In the genomic region with DNA sequence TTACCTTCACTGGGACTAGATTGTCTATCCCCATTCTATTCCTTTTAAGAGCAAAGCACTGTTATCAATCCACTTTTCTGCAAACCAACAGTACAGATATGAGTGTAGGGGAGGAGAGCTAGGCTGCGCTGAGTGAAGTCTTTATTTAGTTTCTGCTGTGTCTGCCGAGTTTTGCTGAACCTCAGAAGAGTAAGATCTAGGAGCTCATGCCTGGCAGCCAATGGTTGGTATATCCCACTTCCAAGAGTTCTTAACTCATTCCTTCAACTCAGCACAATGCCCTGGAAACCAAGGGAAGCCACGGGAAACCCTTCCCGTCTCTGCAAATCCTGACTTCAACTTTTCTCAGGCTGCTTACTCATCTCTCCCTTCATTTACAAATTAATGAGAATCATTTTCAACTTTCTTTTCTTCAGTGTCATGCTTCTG, we compare ENCODE assay signal across 1 cellular context.
TF ChIP-seq lines count a peak whose summit lies in the region.

No MANE protein-coding gene starts in this region.

TF ChIP-seq in K562, 482 proteins besides CTCF, POLR2A, EP300 and RAD21 (continued from another document and continues in another):
- TF ChIP-seq FOSL1 (tag; conservative IDR thresholded peaks at IDR 0.05) (0 out of 2 replicates have a peak, but pooled peaks have one; percentile 31), CCAR2 (IDR thresholded peaks at IDR 0.05; ENCODE audit: low read depth, low read length) (no peak), DPF2 (IDR thresholded peaks at IDR 0.05) (0 out of 2 replicates have a peak, but pooled peaks have one; percentile 32), ZFX (CRISPR knock-in tag; IDR thresholded peaks at IDR 0.05) (no peak), MBD2 (IDR thresholded peaks at IDR 0.05; ENCODE audit: borderline replicate concordance, low read depth) (no peak), PTTG1 (tag; IDR thresholded peaks at IDR 0.05; ENCODE audit: low read depth) (no peak), HDAC2 (IDR thresholded peaks at IDR 0.05) (peak; percentile 33; the same call in 1 of the 2 replicates), C11orf30 (IDR thresholded peaks at IDR 0.05; ENCODE audit: low read depth) (peak; percentile 58), MEF2D (tag; conservative IDR thresholded peaks at IDR 0.05; ENCODE audit: low read depth) (no peak), ZC3H4 (CRISPR knock-in tag; IDR thresholded peaks at IDR 0.05; ENCODE audit: borderline replicate concordance) (no peak), JUND (IDR thresholded peaks at IDR 0.05; ENCODE audit: borderline replicate concordance, low read depth, low read length) (no peak), JUND (tag; IDR thresholded peaks at IDR 0.05; ENCODE audit: borderline replicate concordance, low read depth, low read length) (peak; percentile 37; the same call in 1 of the 3 replicates), LCOR (CRISPR knock-in tag; IDR thresholded peaks at IDR 0.05) (no peak), SIN3B (IDR thresholded peaks at IDR 0.05; ENCODE audit: low read depth) (no peak), SRSF9 (IDR thresholded peaks at IDR 0.05; ENCODE audit: borderline replicate concordance, low read depth, low read length) (no peak), NR2C1 (IDR thresholded peaks at IDR 0.05) (no peak), NR2C1 (tag; IDR thresholded peaks at IDR 0.05) (no peak), HSF4 (CRISPR knock-in tag; IDR thresholded peaks at IDR 0.05; ENCODE audit: borderline replicate concordance) (no peak), SAFB (IDR thresholded peaks at IDR 0.05; ENCODE audit: borderline replicate concordance, low read depth, low read length) (no peak), CBFB (CRISPR knock-in tag; IDR thresholded peaks at IDR 0.05) (no peak), ARID1B (IDR thresholded peaks at IDR 0.05) (peak; percentile 62), DMBX1 (CRISPR knock-in tag; IDR thresholded peaks at IDR 0.05; ENCODE audit: borderline replicate concordance) (peak; percentile 79; the same call in 1 of the 2 replicates)
- TF ChIP-seq, protein P1, sequence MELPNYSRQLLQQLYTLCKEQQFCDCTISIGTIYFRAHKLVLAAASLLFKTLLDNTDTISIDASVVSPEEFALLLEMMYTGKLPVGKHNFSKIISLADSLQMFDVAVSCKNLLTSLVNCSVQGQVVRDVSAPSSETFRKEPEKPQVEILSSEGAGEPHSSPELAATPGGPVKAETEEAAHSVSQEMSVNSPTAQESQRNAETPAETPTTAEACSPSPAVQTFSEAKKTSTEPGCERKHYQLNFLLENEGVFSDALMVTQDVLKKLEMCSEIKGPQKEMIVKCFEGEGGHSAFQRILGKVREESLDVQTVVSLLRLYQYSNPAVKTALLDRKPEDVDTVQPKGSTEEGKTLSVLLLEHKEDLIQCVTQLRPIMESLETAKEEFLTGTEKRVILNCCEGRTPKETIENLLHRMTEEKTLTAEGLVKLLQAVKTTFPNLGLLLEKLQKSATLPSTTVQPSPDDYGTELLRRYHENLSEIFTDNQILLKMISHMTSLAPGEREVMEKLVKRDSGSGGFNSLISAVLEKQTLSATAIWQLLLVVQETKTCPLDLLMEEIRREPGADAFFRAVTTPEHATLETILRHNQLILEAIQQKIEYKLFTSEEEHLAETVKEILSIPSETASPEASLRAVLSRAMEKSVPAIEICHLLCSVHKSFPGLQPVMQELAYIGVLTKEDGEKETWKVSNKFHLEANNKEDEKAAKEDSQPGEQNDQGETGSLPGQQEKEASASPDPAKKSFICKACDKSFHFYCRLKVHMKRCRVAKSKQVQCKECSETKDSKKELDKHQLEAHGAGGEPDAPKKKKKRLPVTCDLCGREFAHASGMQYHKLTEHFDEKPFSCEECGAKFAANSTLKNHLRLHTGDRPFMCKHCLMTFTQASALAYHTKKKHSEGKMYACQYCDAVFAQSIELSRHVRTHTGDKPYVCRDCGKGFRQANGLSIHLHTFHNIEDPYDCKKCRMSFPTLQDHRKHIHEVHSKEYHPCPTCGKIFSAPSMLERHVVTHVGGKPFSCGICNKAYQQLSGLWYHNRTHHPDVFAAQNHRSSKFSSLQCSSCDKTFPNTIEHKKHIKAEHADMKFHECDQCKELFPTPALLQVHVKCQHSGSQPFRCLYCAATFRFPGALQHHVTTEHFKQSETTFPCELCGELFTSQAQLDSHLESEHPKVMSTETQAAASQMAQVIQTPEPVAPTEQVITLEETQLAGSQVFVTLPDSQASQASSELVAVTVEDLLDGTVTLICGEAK (IDR thresholded peaks at IDR 0.05): peak; percentile 9; the same call in 1 of the 2 replicates
- TF ChIP-seq, protein P1 (CRISPR knock-in tag; IDR thresholded peaks at IDR 0.05): no peak
- TF ChIP-seq, protein P2, sequence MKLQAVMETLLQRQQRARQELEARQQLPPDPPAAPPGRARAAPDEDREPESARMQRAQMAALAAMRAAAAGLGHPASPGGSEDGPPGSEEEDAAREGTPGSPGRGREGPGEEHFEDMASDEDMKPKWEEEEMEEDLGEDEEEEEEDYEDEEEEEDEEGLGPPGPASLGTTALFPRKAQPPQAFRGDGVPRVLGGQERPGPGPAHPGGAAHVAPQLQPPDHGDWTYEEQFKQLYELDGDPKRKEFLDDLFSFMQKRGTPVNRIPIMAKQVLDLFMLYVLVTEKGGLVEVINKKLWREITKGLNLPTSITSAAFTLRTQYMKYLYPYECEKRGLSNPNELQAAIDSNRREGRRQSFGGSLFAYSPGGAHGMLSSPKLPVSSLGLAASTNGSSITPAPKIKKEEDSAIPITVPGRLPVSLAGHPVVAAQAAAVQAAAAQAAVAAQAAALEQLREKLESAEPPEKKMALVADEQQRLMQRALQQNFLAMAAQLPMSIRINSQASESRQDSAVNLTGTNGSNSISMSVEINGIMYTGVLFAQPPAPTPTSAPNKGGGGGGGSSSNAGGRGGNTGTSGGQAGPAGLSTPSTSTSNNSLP (IDR thresholded peaks at IDR 0.05; ENCODE audit: borderline replicate concordance, low read depth, low read length): no peak
- TF ChIP-seq, protein P3, sequence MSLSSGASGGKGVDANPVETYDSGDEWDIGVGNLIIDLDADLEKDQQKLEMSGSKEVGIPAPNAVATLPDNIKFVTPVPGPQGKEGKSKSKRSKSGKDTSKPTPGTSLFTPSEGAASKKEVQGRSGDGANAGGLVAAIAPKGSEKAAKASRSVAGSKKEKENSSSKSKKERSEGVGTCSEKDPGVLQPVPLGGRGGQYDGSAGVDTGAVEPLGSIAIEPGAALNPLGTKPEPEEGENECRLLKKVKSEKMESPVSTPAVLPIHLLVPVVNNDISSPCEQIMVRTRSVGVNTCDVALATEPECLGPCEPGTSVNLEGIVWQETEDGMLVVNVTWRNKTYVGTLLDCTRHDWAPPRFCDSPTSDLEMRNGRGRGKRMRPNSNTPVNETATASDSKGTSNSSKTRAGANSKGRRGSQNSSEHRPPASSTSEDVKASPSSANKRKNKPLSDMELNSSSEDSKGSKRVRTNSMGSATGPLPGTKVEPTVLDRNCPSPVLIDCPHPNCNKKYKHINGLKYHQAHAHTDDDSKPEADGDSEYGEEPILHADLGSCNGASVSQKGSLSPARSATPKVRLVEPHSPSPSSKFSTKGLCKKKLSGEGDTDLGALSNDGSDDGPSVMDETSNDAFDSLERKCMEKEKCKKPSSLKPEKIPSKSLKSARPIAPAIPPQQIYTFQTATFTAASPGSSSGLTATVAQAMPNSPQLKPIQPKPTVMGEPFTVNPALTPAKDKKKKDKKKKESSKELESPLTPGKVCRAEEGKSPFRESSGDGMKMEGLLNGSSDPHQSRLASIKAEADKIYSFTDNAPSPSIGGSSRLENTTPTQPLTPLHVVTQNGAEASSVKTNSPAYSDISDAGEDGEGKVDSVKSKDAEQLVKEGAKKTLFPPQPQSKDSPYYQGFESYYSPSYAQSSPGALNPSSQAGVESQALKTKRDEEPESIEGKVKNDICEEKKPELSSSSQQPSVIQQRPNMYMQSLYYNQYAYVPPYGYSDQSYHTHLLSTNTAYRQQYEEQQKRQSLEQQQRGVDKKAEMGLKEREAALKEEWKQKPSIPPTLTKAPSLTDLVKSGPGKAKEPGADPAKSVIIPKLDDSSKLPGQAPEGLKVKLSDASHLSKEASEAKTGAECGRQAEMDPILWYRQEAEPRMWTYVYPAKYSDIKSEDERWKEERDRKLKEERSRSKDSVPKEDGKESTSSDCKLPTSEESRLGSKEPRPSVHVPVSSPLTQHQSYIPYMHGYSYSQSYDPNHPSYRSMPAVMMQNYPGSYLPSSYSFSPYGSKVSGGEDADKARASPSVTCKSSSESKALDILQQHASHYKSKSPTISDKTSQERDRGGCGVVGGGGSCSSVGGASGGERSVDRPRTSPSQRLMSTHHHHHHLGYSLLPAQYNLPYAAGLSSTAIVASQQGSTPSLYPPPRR (CRISPR knock-in tag; IDR thresholded peaks at IDR 0.05; ENCODE audit: borderline replicate concordance): no peak
- TF ChIP-seq, protein P4, sequence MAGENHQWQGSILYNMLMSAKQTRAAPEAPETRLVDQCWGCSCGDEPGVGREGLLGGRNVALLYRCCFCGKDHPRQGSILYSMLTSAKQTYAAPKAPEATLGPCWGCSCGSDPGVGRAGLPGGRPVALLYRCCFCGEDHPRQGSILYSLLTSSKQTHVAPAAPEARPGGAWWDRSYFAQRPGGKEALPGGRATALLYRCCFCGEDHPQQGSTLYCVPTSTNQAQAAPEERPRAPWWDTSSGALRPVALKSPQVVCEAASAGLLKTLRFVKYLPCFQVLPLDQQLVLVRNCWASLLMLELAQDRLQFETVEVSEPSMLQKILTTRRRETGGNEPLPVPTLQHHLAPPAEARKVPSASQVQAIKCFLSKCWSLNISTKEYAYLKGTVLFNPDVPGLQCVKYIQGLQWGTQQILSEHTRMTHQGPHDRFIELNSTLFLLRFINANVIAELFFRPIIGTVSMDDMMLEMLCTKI (IDR thresholded peaks at IDR 0.05; ENCODE audit: partially characterized antibody): no peak
- TF ChIP-seq, protein P5, sequence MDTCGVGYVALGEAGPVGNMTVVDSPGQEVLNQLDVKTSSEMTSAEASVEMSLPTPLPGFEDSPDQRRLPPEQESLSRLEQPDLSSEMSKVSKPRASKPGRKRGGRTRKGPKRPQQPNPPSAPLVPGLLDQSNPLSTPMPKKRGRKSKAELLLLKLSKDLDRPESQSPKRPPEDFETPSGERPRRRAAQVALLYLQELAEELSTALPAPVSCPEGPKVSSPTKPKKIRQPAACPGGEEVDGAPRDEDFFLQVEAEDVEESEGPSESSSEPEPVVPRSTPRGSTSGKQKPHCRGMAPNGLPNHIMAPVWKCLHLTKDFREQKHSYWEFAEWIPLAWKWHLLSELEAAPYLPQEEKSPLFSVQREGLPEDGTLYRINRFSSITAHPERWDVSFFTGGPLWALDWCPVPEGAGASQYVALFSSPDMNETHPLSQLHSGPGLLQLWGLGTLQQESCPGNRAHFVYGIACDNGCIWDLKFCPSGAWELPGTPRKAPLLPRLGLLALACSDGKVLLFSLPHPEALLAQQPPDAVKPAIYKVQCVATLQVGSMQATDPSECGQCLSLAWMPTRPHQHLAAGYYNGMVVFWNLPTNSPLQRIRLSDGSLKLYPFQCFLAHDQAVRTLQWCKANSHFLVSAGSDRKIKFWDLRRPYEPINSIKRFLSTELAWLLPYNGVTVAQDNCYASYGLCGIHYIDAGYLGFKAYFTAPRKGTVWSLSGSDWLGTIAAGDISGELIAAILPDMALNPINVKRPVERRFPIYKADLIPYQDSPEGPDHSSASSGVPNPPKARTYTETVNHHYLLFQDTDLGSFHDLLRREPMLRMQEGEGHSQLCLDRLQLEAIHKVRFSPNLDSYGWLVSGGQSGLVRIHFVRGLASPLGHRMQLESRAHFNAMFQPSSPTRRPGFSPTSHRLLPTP (IDR thresholded peaks at IDR 0.05; ENCODE audit: borderline replicate concordance, extremely low read depth, insufficient read length): no peak
- TF ChIP-seq, protein P6, sequence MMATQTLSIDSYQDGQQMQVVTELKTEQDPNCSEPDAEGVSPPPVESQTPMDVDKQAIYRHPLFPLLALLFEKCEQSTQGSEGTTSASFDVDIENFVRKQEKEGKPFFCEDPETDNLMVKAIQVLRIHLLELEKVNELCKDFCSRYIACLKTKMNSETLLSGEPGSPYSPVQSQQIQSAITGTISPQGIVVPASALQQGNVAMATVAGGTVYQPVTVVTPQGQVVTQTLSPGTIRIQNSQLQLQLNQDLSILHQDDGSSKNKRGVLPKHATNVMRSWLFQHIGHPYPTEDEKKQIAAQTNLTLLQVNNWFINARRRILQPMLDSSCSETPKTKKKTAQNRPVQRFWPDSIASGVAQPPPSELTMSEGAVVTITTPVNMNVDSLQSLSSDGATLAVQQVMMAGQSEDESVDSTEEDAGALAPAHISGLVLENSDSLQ (IDR thresholded peaks at IDR 0.05): no peak
- TF ChIP-seq, protein P7, sequence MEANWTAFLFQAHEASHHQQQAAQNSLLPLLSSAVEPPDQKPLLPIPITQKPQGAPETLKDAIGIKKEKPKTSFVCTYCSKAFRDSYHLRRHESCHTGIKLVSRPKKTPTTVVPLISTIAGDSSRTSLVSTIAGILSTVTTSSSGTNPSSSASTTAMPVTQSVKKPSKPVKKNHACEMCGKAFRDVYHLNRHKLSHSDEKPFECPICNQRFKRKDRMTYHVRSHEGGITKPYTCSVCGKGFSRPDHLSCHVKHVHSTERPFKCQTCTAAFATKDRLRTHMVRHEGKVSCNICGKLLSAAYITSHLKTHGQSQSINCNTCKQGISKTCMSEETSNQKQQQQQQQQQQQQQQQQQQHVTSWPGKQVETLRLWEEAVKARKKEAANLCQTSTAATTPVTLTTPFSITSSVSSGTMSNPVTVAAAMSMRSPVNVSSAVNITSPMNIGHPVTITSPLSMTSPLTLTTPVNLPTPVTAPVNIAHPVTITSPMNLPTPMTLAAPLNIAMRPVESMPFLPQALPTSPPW (CRISPR knock-in tag; IDR thresholded peaks at IDR 0.05): no peak
